ENCODE assay signal across 8 cellular contexts in the genomic region with DNA sequence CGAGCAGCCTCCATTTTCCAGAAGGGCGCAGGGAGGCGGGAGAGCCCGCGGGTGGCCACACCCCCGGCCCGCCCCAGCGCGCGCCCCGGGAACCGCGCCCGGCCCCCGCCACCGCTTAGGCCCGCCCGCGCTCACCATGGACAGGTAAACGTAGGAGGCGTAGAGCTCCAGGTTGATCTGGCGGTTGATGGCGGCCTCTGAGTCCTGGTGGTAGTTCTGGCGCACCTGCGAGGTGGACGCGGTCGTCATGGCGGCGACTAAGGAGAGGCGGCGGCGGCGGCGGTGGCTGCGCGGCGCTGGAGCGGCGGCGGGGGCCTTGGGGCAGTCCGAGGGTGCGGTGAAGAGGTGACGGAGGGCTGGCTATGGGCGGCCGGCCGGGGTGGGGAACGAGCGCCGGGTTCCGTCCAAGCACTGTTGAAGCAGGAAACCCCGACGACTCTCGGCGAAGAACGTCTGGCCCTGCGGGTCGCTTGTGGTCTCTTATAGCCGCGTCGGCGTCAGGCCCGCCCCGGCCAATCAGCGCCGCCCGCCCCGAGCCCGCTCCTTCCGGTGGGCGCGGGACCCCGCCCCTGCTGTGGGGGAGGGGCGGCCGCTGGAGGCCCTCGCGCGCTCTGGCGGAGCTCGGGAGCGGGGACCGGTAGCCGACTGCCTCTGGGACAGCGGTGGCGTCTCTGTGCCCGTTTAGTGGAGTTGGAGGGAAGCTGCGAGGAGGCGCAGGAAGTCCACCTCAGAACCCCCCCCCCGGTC. TPM values are rescaled to one million over a fixed set of nuclear protein-coding genes. Genes with fewer than 3 reads are reported as not detected.
DNase-seq lines count a peak whose midpoint lies in the region; ATAC-seq and TF ChIP-seq lines count a peak whose summit lies in the region.

TSS of gene FTH1 (minus strand) at position 458 of the 747 bp plus-strand sequence. CDS start at position 249, 209 bp downstream.

- peak; percentile 97 for TF ChIP-seq POLR2A in prostate gland (IDR thresholded peaks at IDR 0.05)

- peaks cover 13% of the 10 kb centered on the region for H3K4me1 ChIP-seq in prostate gland (replicated peaks)

- ATAC-seq in HG02759 (IDR thresholded peaks at IDR 0.05; ENCODE audit: unreplicated experiment) (peak; percentile 63), left cardiac atrium (peak; percentile 83 to 88)

- peaks cover 38% of the 10 kb centered on the region for H3K36me3 Mint-ChIP-seq in T-helper 1 cell treated with Interleukin-12 subunit alpha and Interleukin-12 subunit beta and Interleukin-4 antibody, amounts not matched to agents 30 μg/mL and 1 μg/mL, for 36 hours (ENCODE audit: low read depth)

- TF ChIP-seq CTCF in GM12864 (IDR thresholded peaks at IDR 0.05; ENCODE audit: low read depth, low read length, missing control alignments) (no peak), prostate gland (IDR thresholded peaks at IDR 0.05) (no peak)

- no peaks in the 10 kb centered on the region for H3K9me3 ChIP-seq in prostate gland

- under 1% methylated on average over 87 of the region's 89 CpGs for WGBS in prostate gland

- H3K27ac Mint-ChIP-seq in T-helper 1 cell treated with Interleukin-12 subunit alpha and Interleukin-12 subunit beta and Interleukin-4 antibody, amounts not matched to agents 30 μg/mL and 1 μg/mL, for 36 hours, result peak within 1 kb of the TSS; percentile 93

- no peaks in the 10 kb centered on the region for H3K9me3 Mint-ChIP-seq in T-helper 1 cell treated with Interleukin-12 subunit alpha and Interleukin-12 subunit beta and Interleukin-4 antibody, amounts not matched to agents 30 μg/mL and 1 μg/mL, for 36 hours

- no peaks in the 10 kb centered on the region for H3K27me3 ChIP-seq in prostate gland (replicated peaks; ENCODE audit: insufficient read depth)

- no peaks in the 10 kb centered on the region for H3K27me3 Mint-ChIP-seq in T-helper 1 cell treated with Interleukin-12 subunit alpha and Interleukin-12 subunit beta and Interleukin-4 antibody, amounts not matched to agents 30 μg/mL and 1 μg/mL, for 36 hours (ENCODE audit: low read depth)

- peaks cover 3 to 7% of the 10 kb centered on the region in 2 donors for H3K36me3 ChIP-seq in prostate gland

- H3K27ac ChIP-seq in prostate gland, result peak within 1 kb of the TSS; percentile 100

- H3K4me3 Mint-ChIP-seq in T-helper 1 cell treated with Interleukin-12 subunit alpha and Interleukin-12 subunit beta and Interleukin-4 antibody, amounts not matched to agents 30 μg/mL and 1 μg/mL, for 36 hours, result peak within 1 kb of the TSS; percentile 92

- intact Hi-C loops in left cardiac atrium (cut with DNase I), result no loop called here
- intact Hi-C loops in prostate gland (cut with DNase I), result no loop called here

- H3K4me3 ChIP-seq in GM12864 (ENCODE audit: low read depth, low read length) (peak within 1 kb of the TSS; percentile 80), prostate gland (peak within 1 kb of the TSS; percentile 95 to 98)

- H3K4me1 Mint-ChIP-seq in T-helper 1 cell treated with Interleukin-12 subunit alpha and Interleukin-12 subunit beta and Interleukin-4 antibody, amounts not matched to agents 30 μg/mL and 1 μg/mL, for 36 hours (ENCODE audit: low read depth), result peaks cover 55% of the 10 kb centered on the region

- DNase-seq in GM12864 (ENCODE audit: low read depth) (peak; percentile 57), NCI-H1436 (lab: John Stamatoyannopoulos, UW) (peak; percentile 90), amniotic epithelial cell (ENCODE audit: low read depth) (peak; percentile 85), left cardiac atrium (peak; percentile 94), prostate gland (ENCODE audit: low spot score) (peak; percentile 93), ureter (ENCODE audit: low spot score) (peak; percentile 95)

RNA-seq across cellular contexts. Expression of gene FTH1, which starts in this region (rescaled TPM):
- 1,000 to 10,000 TPM; 2,726 to 3,432 TPM for total RNA-seq in left cardiac atrium
- total RNA-seq in prostate gland, result 1,000 to 10,000 TPM; 1,344 to 1,560 TPM
- total RNA-seq in ureter, result 2,368 TPM

Comparison
In these comparisons a context has a peak if more than half of its experiments do, and no peak if none do; other contexts are left out.
1. Peak in every context shown above with its lines: DNase-seq, ATAC-seq, H3K4me3 ChIP-seq and H3K27ac ChIP-seq.